In genomic region chr2:152421521-152422367, GRCh38 we compare ENCODE assay signal across 9 cellular contexts.
DNase-seq lines count a peak whose midpoint lies in the region; ATAC-seq and TF ChIP-seq lines count a peak whose summit lies in the region.
"Had no signal": no experiment of that assay in that cellular context is flagged by ENCODE, and none has a peak within 500 bp of the region (broad histone marks: within the 10 kb centered on the region; RNA-seq: fewer than 3 reads in every experiment).

No MANE protein-coding gene starts in this region.

- H4K5ac ChIP-seq in IMR-90 (ENCODE audit: low read depth, low read length): peak overlapping the region; percentile 88

- H3K23ac ChIP-seq in IMR-90 (ENCODE audit: low read depth, low read length): no peak overlapping the region

- peaks cover 24 to 37% of the 10 kb centered on the region in 2 experiments; a peak in 3 of 4 replicates for H3K79me1 ChIP-seq in IMR-90 (ENCODE audit: low read depth in 1 of 2, low read length in 2 of 2)

- no peak overlapping the region for H3K4me3 ChIP-seq in IMR-90 (ENCODE audit: insufficient read depth, low read depth, low read length)
- H3K4me3 ChIP-seq in adrenal gland: no peak overlapping the region
- H3K4me3 ChIP-seq in hepatocyte: no peak overlapping the region

- dilution Hi-C loops in IMR-90 (cut with HindIII; ENCODE audit: low sequenced_read_pairs, unreplicated experiment): no loop called here

- peak; percentile 45 for DNase-seq in DMS153 treated with DMSO at 0.1 percent for 48 hours (lab: John Stamatoyannopoulos, UW; ENCODE audit: unreplicated experiment)
- peak; percentile 99 for DNase-seq in IMR-90
- peak; percentile 68 to 87 (median 85) for DNase-seq in adrenal gland
- peak; percentile 82 for DNase-seq in hepatocyte (ENCODE audit: low spot score)
- DNase-seq in stromal cell of bone marrow (ENCODE audit: low read depth): peak; percentile 94
- no peak for DNase-seq in NCI-H1436 (lab: John Stamatoyannopoulos, UW)

- H3K14ac ChIP-seq in IMR-90 (replicated peaks; ENCODE audit: low read depth, low read length): peak overlapping the region; percentile 10; the same call in 1 of the 2 replicates

- H4K91ac ChIP-seq in IMR-90 (ENCODE audit: insufficient read depth, low read depth, low read length): peak overlapping the region; percentile 33

- H2BK5ac ChIP-seq in IMR-90 (ENCODE audit: low read depth, low read length, poor library complexity, severe bottlenecking): peak overlapping the region; percentile 61

- peak overlapping the region; percentile 51 for H3K4ac ChIP-seq in IMR-90 (ENCODE audit: low read depth, low read length)

- no peaks in the 10 kb centered on the region for H3K27me3 ChIP-seq in IMR-90 (ENCODE audit: control insufficient read depth, insufficient read depth, low read length)
- no peaks in the 10 kb centered on the region for H3K27me3 ChIP-seq in adrenal gland
- no peaks in the 10 kb centered on the region for H3K27me3 ChIP-seq in hepatocyte

- peak overlapping the region; percentile 29; the same call in 1 of the 3 replicates for H2BK15ac ChIP-seq in IMR-90 (ENCODE audit: low read depth, low read length)

- H4K20me1 ChIP-seq in IMR-90 (ENCODE audit: insufficient read depth, low read length) (no peaks in the 10 kb centered on the region; the same call in 1 of the 2 replicates), hepatocyte (ENCODE audit: insufficient read depth, poor library complexity, severe bottlenecking) (peaks cover 3% of the 10 kb centered on the region)

- peaks cover 15% of the 10 kb centered on the region for H3K4me1 ChIP-seq in IMR-90 (ENCODE audit: control insufficient read depth, insufficient read depth, low read length)
- H3K4me1 ChIP-seq in adrenal gland (replicated peaks in 1 of 2): peaks cover 17 to 24% of the 10 kb centered on the region in 2 donors
- H3K4me1 ChIP-seq in hepatocyte (ENCODE audit: insufficient read depth): peaks cover 23% of the 10 kb centered on the region
- H3K4me1 ChIP-seq: parathyroid adenoma had no signal

- in situ Hi-C loops in IMR-90 (cut with MboI; ENCODE audit: low sequenced_read_pairs): no loop called here

- H2AK5ac ChIP-seq in IMR-90 (ENCODE audit: low read depth, low read length): peak overlapping the region; percentile 56; the same call in 1 of the 2 replicates

- WGBS in IMR-90 (ENCODE audit: extremely low coverage in 2 of 2, insufficient read length in 1 of 2), 2 experiments: 100% methylated on average over 2 of the region's 8 CpGs; no CpG with 5 or more reads in 1 of the 2 experiments
- WGBS in adrenal gland, 4 donors: 44 to 48% (median 45%) methylated on average over 8 of the region's 8 CpGs
- 44% methylated on average over 8 of the region's 8 CpGs for WGBS in hepatocyte (ENCODE audit: low lambda C conversion rate, missing lambda C conversion rate)

- H3K9me2 ChIP-seq in hepatocyte (replicated peaks; ENCODE audit: insufficient read depth): no peaks in the 10 kb centered on the region

- no peaks in the 10 kb centered on the region for H3K9me3 ChIP-seq in IMR-90 (ENCODE audit: control insufficient read depth, insufficient read depth, low read length)
- no peaks in the 10 kb centered on the region for H3K9me3 ChIP-seq in adrenal gland (replicated peaks in 1 of 3)
- no peaks in the 10 kb centered on the region for H3K9me3 ChIP-seq in hepatocyte (ENCODE audit: low read depth)

- peak; percentile 15; the same call in 1 of the 2 replicates for TF ChIP-seq RAD21 in IMR-90 (IDR thresholded peaks at IDR 0.05; ENCODE audit: low read length)

- peak overlapping the region; percentile 52 for H2BK20ac ChIP-seq in IMR-90 (ENCODE audit: low read depth, low read length)

- H2AK9ac ChIP-seq in IMR-90 (replicated peaks; ENCODE audit: low read depth, low read length, poor library complexity): no peak overlapping the region

- peak; percentile 73 for ATAC-seq in GM21576 (IDR thresholded peaks at IDR 0.05; ENCODE audit: unreplicated experiment)
- ATAC-seq in IMR-90 (ENCODE audit: low read depth): peak; percentile 92
- ATAC-seq in GM19324 (IDR thresholded peaks at IDR 0.05; ENCODE audit: low FRiP score, unreplicated experiment): no peak

- BruUV-seq in IMR-90 (replicated peaks; lab: Mats Ljungman, UMichigan): no TSS peak

- peak overlapping the region; percentile 73 for H3K4me2 ChIP-seq in IMR-90 (ENCODE audit: low read depth, low read length)
- peak overlapping the region; percentile 53 for H3K4me2 ChIP-seq in hepatocyte

- intact Hi-C loops in IMR-90 (cut with micrococcal nuclease) (no loop called here), adrenal gland (cut with DNase I) (no loop called here)

- peaks cover 13% of the 10 kb centered on the region for H3K9me1 ChIP-seq in IMR-90 (ENCODE audit: insufficient read depth, low read length)

- TF ChIP-seq POLR2A in IMR-90 (IDR thresholded peaks at IDR 0.05; ENCODE audit: low read depth, low read length) (no peak), adrenal gland (IDR thresholded peaks at IDR 0.05) (peak in 1 of 2 donors; percentile 31)

- peak overlapping the region in 1 of 2 experiments; percentile 14; a peak in 1 of 4 replicates for H4K8ac ChIP-seq in IMR-90 (ENCODE audit: low read depth in 2 of 2, low read length in 2 of 2)

- no peak overlapping the region for H2AFZ ChIP-seq in IMR-90 (replicated peaks; ENCODE audit: low read length, poor library complexity)
- H2AFZ ChIP-seq in hepatocyte: no peak overlapping the region
- H2AFZ ChIP-seq: parathyroid adenoma had no signal

- no peaks in the 10 kb centered on the region for H3K36me3 ChIP-seq in IMR-90 (ENCODE audit: control insufficient read depth, insufficient read depth, low read length)
- no peaks in the 10 kb centered on the region for H3K36me3 ChIP-seq in adrenal gland (replicated peaks in 1 of 2)
- no peaks in the 10 kb centered on the region for H3K36me3 ChIP-seq in hepatocyte (replicated peaks; ENCODE audit: insufficient read depth, low read depth)

- peak overlapping the region; percentile 26; the same call in 1 of the 2 replicates for H2BK120ac ChIP-seq in IMR-90 (ENCODE audit: low read depth, low read length)

- peaks cover 89% of the 10 kb centered on the region for H3K79me2 ChIP-seq in hepatocyte

- H3K27ac ChIP-seq in IMR-90 (ENCODE audit: insufficient read depth, low read length) (peak overlapping the region; percentile 58), adrenal gland (peak overlapping the region; percentile 61 to 86 (median 80)), hepatocyte (peak overlapping the region; percentile 85)
- H3K27ac ChIP-seq: parathyroid adenoma had no signal

- H3K9ac ChIP-seq in IMR-90 (ENCODE audit: low read depth, low read length): no peak overlapping the region
- H3K9ac ChIP-seq: parathyroid adenoma had no signal

- POLR2A ChIA-PET in IMR-90 (lab: Charles Lee; ENCODE audit: unreplicated experiment): interaction anchor here (0.5 kb wide), 2 partner anchors 13 to 185 kb away, joined by 3 to 7 read pairs; no protein-coding TSS in a partner anchor

- CTCF ChIA-PET in IMR-90 (lab: Yijun Ruan, JAX): interaction anchor here (0.6 to 1.6 kb wide), 3 partner anchors 10 to 127 kb away, joined by 3 read pairs; no protein-coding TSS in a partner anchor

- no peak for TF ChIP-seq CTCF in IMR-90 (conservative IDR thresholded peaks at IDR 0.05; ENCODE audit: low read depth, low read length)
- no peak for TF ChIP-seq CTCF in adrenal gland (IDR thresholded peaks at IDR 0.05)
- TF ChIP-seq CTCF in hepatocyte (IDR thresholded peaks at IDR 0.05; ENCODE audit: poor library complexity): no peak

- peak overlapping the region; percentile 82 for H3K18ac ChIP-seq in IMR-90 (ENCODE audit: low read depth, low read length)

- H3K56ac ChIP-seq in IMR-90 (ENCODE audit: extremely low read depth, insufficient read depth, low read length): no peak overlapping the region

TF ChIP-seq in IMR-90, 13 proteins besides CTCF, POLR2A, EP300 and RAD21:
- TF ChIP-seq RCOR1 (IDR thresholded peaks at IDR 0.05; ENCODE audit: insufficient replicate concordance, low read length): no peak
- TF ChIP-seq NFE2L2 (IDR thresholded peaks at IDR 0.05; ENCODE audit: low read depth, low read length): peak; percentile 68
- no peak for TF ChIP-seq MAZ (IDR thresholded peaks at IDR 0.05; ENCODE audit: borderline replicate concordance, low read depth, low read length)
- peak; percentile 56; the same call in 1 of the 2 replicates for TF ChIP-seq USF2 (IDR thresholded peaks at IDR 0.05; ENCODE audit: low read depth, low read length)
- no peak for TF ChIP-seq ELK1 (IDR thresholded peaks at IDR 0.05; ENCODE audit: borderline replicate concordance, low read depth, low read length)
- TF ChIP-seq CEBPB (IDR thresholded peaks at IDR 0.05; ENCODE audit: low read depth, low read length): peak; percentile 99
- peak; percentile 89 for TF ChIP-seq FOS (IDR thresholded peaks at IDR 0.05; ENCODE audit: low read depth, low read length)
- peak; percentile 87 for TF ChIP-seq BHLHE40 (IDR thresholded peaks at IDR 0.05; ENCODE audit: low read depth, low read length)
- no peak for TF ChIP-seq MXI1 (IDR thresholded peaks at IDR 0.05; ENCODE audit: borderline replicate concordance, low read depth, low read length)
- no peak for TF ChIP-seq CHD1 (IDR thresholded peaks at IDR 0.05; ENCODE audit: low read depth, low read length)
- TF ChIP-seq MAFK (IDR thresholded peaks at IDR 0.05; ENCODE audit: low read depth, low read length): peak; percentile 34; the same call in 1 of the 2 replicates
- TF ChIP-seq SMC3 (IDR thresholded peaks at IDR 0.05; ENCODE audit: low read depth, low read length): no peak
- TF ChIP-seq RFX5 (IDR thresholded peaks at IDR 0.05; ENCODE audit: low read depth, low read length): no peak
